Comparison of ENCODE assay signal across 8 cellular contexts in genomic region chr19:6373096-6373812, GRCh38. TPM values are rescaled to one million over a fixed set of nuclear protein-coding genes. Genes with fewer than 3 reads are reported as not detected.
A peak's percentile ranks its signal among the peaks of the same experiment; 100 is the strongest.
DNase-seq lines count a peak whose midpoint lies in the region; ATAC-seq lines count a peak whose summit lies in the region.

No MANE protein-coding gene starts in this region.

- H3K4me3 Mint-ChIP-seq in CD4-positive, CD25-positive, alpha-beta regulatory T cell: peak overlapping the region; percentile 90 to 96 (median 94)

- no peaks in the 10 kb centered on the region for H3K9me3 ChIP-seq in CD4-positive, CD25-positive, alpha-beta regulatory T cell (ENCODE audit: control insufficient read depth in 2 of 2, low read length in 2 of 2)
- no peaks in the 10 kb centered on the region for H3K9me3 ChIP-seq in effector memory CD4-positive, alpha-beta T cell (ENCODE audit: control insufficient read depth, low read length)
- H3K9me3 ChIP-seq in mesenchymal stem cell (ENCODE audit: control insufficient read depth, low read length): no peaks in the 10 kb centered on the region

- H2BK15ac ChIP-seq in mesenchymal stem cell (ENCODE audit: low read depth, poor library complexity, severe bottlenecking): peak overlapping the region; percentile 99

- H3K4me3 ChIP-seq in CD4-positive, CD25-positive, alpha-beta regulatory T cell (ENCODE audit: low read depth, low read length): no peak overlapping the region
- peak overlapping the region; percentile 83 for H3K4me3 ChIP-seq in effector memory CD4-positive, alpha-beta T cell (ENCODE audit: insufficient read depth, low read depth, low read length, poor library complexity, severe bottlenecking)
- H3K4me3 ChIP-seq in mesenchymal stem cell (ENCODE audit: insufficient read depth in 1 of 2, low read depth in 1 of 2, low read length in 2 of 2): peak overlapping the region; percentile 89 to 100

- peaks cover 11% of the 10 kb centered on the region for H3K36me3 Mint-ChIP-seq in CD4-positive, CD25-positive, alpha-beta regulatory T cell

- H2AK5ac ChIP-seq in mesenchymal stem cell (ENCODE audit: low read length, severe bottlenecking): peak overlapping the region; percentile 84

- peak overlapping the region; percentile 64 for H2BK120ac ChIP-seq in mesenchymal stem cell (ENCODE audit: low read depth, low read length)

- peak; percentile 96 to 98 (median 96) for DNase-seq in CD4-positive, CD25-positive, alpha-beta regulatory T cell
- DNase-seq in HUDEP-2 (lab: John Stamatoyannopoulos, UW; ENCODE audit: unreplicated experiment in 76 of 76) (peak; percentile 70 to 100 (median 99)), NOMO-1 (lab: John Stamatoyannopoulos, UW; ENCODE audit: unreplicated experiment in 2 of 2) (peak; percentile 96 to 97), mesenchymal stem cell (peak; percentile 97)
- DNase-seq in activated CD8-positive, alpha-beta memory T cell treated with anti-CD3 and anti-CD28 coated beads for 4 hours (ENCODE audit: low read depth in 2 of 2): peak; percentile 94 to 96
- peak; percentile 94 to 97 (median 96) for DNase-seq in effector memory CD4-positive, alpha-beta T cell
- DNase-seq in stimulated activated CD4-positive, alpha-beta T cell treated with anti-CD3 and anti-CD28 coated beads, TNF-alpha, amount 100 ng/mL, for 48 hours (ENCODE audit: low read depth in 3 of 3): peak; percentile 99 to 100 (median 99)

- peak overlapping the region; percentile 81 for H3K4me2 ChIP-seq in mesenchymal stem cell (ENCODE audit: low read length, poor library complexity, severe bottlenecking)

- H4K91ac ChIP-seq in mesenchymal stem cell (ENCODE audit: low read length): peak overlapping the region; percentile 74

- H3K27ac Mint-ChIP-seq in CD4-positive, CD25-positive, alpha-beta regulatory T cell: peak overlapping the region; percentile 89 to 94 (median 93)

- H3K27me3 ChIP-seq in CD4-positive, CD25-positive, alpha-beta regulatory T cell (ENCODE audit: control insufficient read depth, insufficient read depth, low read length): no peaks in the 10 kb centered on the region
- H3K27me3 ChIP-seq in effector memory CD4-positive, alpha-beta T cell (replicated peaks; ENCODE audit: control insufficient read depth, insufficient read depth, low read length, poor library complexity, severe bottlenecking): no peaks in the 10 kb centered on the region
- no peaks in the 10 kb centered on the region for H3K27me3 ChIP-seq in mesenchymal stem cell (ENCODE audit: control insufficient read depth in 1 of 2, insufficient read depth in 1 of 2, low read length in 2 of 2)

- H3K18ac ChIP-seq in mesenchymal stem cell (ENCODE audit: low read depth in 1 of 2, low read length in 2 of 2): peak overlapping the region; percentile 97 to 98

- no peaks in the 10 kb centered on the region for H3K27me3 Mint-ChIP-seq in CD4-positive, CD25-positive, alpha-beta regulatory T cell

- H4K8ac ChIP-seq in mesenchymal stem cell (ENCODE audit: low read length): peak overlapping the region; percentile 93

- H3K36me3 ChIP-seq in CD4-positive, CD25-positive, alpha-beta regulatory T cell (ENCODE audit: control insufficient read depth, insufficient read depth, low read length): peaks cover 7% of the 10 kb centered on the region
- H3K36me3 ChIP-seq in effector memory CD4-positive, alpha-beta T cell (ENCODE audit: control insufficient read depth, insufficient read depth, low read length): peaks cover 15% of the 10 kb centered on the region
- peaks cover 11 to 36% of the 10 kb centered on the region in 2 experiments for H3K36me3 ChIP-seq in mesenchymal stem cell (ENCODE audit: control insufficient read depth in 1 of 2, insufficient read depth in 2 of 2, low read depth in 1 of 2, low read length in 2 of 2)

- WGBS in mesenchymal stem cell: 2% methylated on average over 45 of the region's 53 CpGs

- no peak overlapping the region for H2AFZ ChIP-seq in mesenchymal stem cell (ENCODE audit: low read depth, low read length)

- peak overlapping the region; percentile 88 for H3K9ac ChIP-seq in mesenchymal stem cell (ENCODE audit: low read length)

- H2BK12ac ChIP-seq in mesenchymal stem cell (ENCODE audit: low read length in 2 of 2): peak overlapping the region in 1 of 2 experiments; percentile 54

- H3K4me1 ChIP-seq in CD4-positive, CD25-positive, alpha-beta regulatory T cell (ENCODE audit: control insufficient read depth, insufficient read depth, low read length, poor library complexity, severe bottlenecking): peaks cover 10% of the 10 kb centered on the region
- H3K4me1 ChIP-seq in effector memory CD4-positive, alpha-beta T cell (ENCODE audit: control insufficient read depth, insufficient read depth, low read length, poor library complexity, severe bottlenecking): no peaks in the 10 kb centered on the region
- peaks cover 31% of the 10 kb centered on the region for H3K4me1 ChIP-seq in mesenchymal stem cell (ENCODE audit: control insufficient read depth, insufficient read depth, low read depth, low read length)

- no peaks in the 10 kb centered on the region for H3K9me3 Mint-ChIP-seq in CD4-positive, CD25-positive, alpha-beta regulatory T cell

- H3K14ac ChIP-seq in mesenchymal stem cell (ENCODE audit: low read length in 2 of 2): peak overlapping the region in 1 of 2 experiments; percentile 14

- H3K27ac ChIP-seq in CD4-positive, CD25-positive, alpha-beta regulatory T cell (ENCODE audit: insufficient read depth, low read length, poor library complexity, severe bottlenecking): peak overlapping the region; percentile 97
- peak overlapping the region; percentile 89 for H3K27ac ChIP-seq in effector memory CD4-positive, alpha-beta T cell (ENCODE audit: insufficient read depth, low read length, poor library complexity, severe bottlenecking)
- H3K27ac ChIP-seq in mesenchymal stem cell (ENCODE audit: low read length, poor library complexity, severe bottlenecking): peak overlapping the region; percentile 89

- ATAC-seq in CD4-positive, CD25-positive, alpha-beta regulatory T cell (ENCODE audit: low read depth in 2 of 2): peak; percentile 66 to 67
- ATAC-seq in GM21390 (IDR thresholded peaks at IDR 0.05; ENCODE audit: unreplicated experiment): peak; percentile 51

- H3K4me1 Mint-ChIP-seq in CD4-positive, CD25-positive, alpha-beta regulatory T cell: peaks cover 5 to 25% (median 12%) of the 10 kb centered on the region in 4 donors

- H3K4ac ChIP-seq in mesenchymal stem cell (ENCODE audit: low read depth in 1 of 2, low read length in 2 of 2): peak overlapping the region in 1 of 2 experiments; percentile 98

- H3K23ac ChIP-seq in mesenchymal stem cell (ENCODE audit: low read length in 2 of 2): peak overlapping the region in 1 of 2 experiments; percentile 27

- peaks cover 7% of the 10 kb centered on the region for H3K79me1 ChIP-seq in mesenchymal stem cell (replicated peaks; ENCODE audit: low read length, poor library complexity, severe bottlenecking)

- peak overlapping the region; percentile 95 for H2BK5ac ChIP-seq in mesenchymal stem cell (ENCODE audit: low read depth, low read length, poor library complexity, severe bottlenecking)

RNA-seq across cellular contexts. Expression of gene ALKBH7, which starts 0.7 kb away (rescaled TPM):
- 47.4 TPM for total RNA-seq in CD4-positive, CD25-positive, alpha-beta regulatory T cell
- polyA plus RNA-seq in CD4-positive, CD25-positive, alpha-beta regulatory T cell: 100 to 1,000 TPM in 1 of 4 donors, 10 to 100 TPM in 3; 89.1 to 102 (median 94.4) TPM
- polyA plus RNA-seq in mesenchymal stem cell (2013, experiment 1 of 2): 46.0 TPM
- 44.8 TPM for polyA plus RNA-seq in mesenchymal stem cell (2013, experiment 2 of 2)

RNA-seq across cellular contexts. Expression of gene PSPN, which starts 2.5 kb away (rescaled TPM):
- total RNA-seq in CD4-positive, CD25-positive, alpha-beta regulatory T cell: 1.0 TPM
- polyA plus RNA-seq in CD4-positive, CD25-positive, alpha-beta regulatory T cell: under 1 TPM; 0.41 to 0.90 (median 0.65) TPM
- 0.97 TPM for polyA plus RNA-seq in mesenchymal stem cell (2013, experiment 1 of 2)
- polyA plus RNA-seq in mesenchymal stem cell (2013, experiment 2 of 2): 0.82 TPM

RNA-seq across cellular contexts. Expression of gene CLPP, which starts 11.9 kb away (rescaled TPM):
- 75.1 TPM for total RNA-seq in CD4-positive, CD25-positive, alpha-beta regulatory T cell
- polyA plus RNA-seq in CD4-positive, CD25-positive, alpha-beta regulatory T cell: 100 to 1,000 TPM; 144 to 209 (median 189) TPM
- polyA plus RNA-seq in mesenchymal stem cell (2013, experiment 1 of 2): 159 TPM
- polyA plus RNA-seq in mesenchymal stem cell (2013, experiment 2 of 2): 167 TPM

RNA-seq across cellular contexts. Expression of gene GTF2F1, which starts 19.7 kb away (rescaled TPM):
- total RNA-seq in CD4-positive, CD25-positive, alpha-beta regulatory T cell: 53.4 TPM
- 10 to 100 TPM; 16.0 to 19.7 (median 17.5) TPM for polyA plus RNA-seq in CD4-positive, CD25-positive, alpha-beta regulatory T cell
- polyA plus RNA-seq in mesenchymal stem cell (2013, experiment 1 of 2): 85.8 TPM
- 77.3 TPM for polyA plus RNA-seq in mesenchymal stem cell (2013, experiment 2 of 2)

RNA-seq across cellular contexts. Expression of gene ACER1, which starts 39.8 kb away (rescaled TPM):
- total RNA-seq in CD4-positive, CD25-positive, alpha-beta regulatory T cell: 0.54 TPM
- 1 to 10 TPM in 2 of 4 donors, under 1 TPM in 2; 0.57 to 3.4 (median 1.3) TPM for polyA plus RNA-seq in CD4-positive, CD25-positive, alpha-beta regulatory T cell
- polyA plus RNA-seq in mesenchymal stem cell (2013, experiment 1 of 2): 0.03 TPM
- not detected for polyA plus RNA-seq in mesenchymal stem cell (2013, experiment 2 of 2)
